Comparison of ENCODE assay signal across 1 cellular context in genomic region chr22:17147458-17147857, GRCh38. TPM values are rescaled to one million over a fixed set of nuclear protein-coding genes. Genes with fewer than 3 reads are reported as not detected.
"Had no signal": no experiment of that assay in that cellular context is flagged by ENCODE, and none has a peak within 500 bp of the region (broad histone marks: within the 10 kb centered on the region; RNA-seq: fewer than 3 reads in every experiment).

No MANE protein-coding gene starts in this region.

RNA-seq across cellular contexts. Expression of gene TMEM121B, which starts 26.3 kb away (rescaled TPM):
- total RNA-seq: activated CD4-positive, alpha-beta memory T cell treated with anti-CD3 and anti-CD28 coated beads, Interleukin-2, amount 10 ng/mL, durations not matched to agents 7 days and 5 days had no signal
